ENCODE assay signal across 1 cellular context in the genomic region with DNA sequence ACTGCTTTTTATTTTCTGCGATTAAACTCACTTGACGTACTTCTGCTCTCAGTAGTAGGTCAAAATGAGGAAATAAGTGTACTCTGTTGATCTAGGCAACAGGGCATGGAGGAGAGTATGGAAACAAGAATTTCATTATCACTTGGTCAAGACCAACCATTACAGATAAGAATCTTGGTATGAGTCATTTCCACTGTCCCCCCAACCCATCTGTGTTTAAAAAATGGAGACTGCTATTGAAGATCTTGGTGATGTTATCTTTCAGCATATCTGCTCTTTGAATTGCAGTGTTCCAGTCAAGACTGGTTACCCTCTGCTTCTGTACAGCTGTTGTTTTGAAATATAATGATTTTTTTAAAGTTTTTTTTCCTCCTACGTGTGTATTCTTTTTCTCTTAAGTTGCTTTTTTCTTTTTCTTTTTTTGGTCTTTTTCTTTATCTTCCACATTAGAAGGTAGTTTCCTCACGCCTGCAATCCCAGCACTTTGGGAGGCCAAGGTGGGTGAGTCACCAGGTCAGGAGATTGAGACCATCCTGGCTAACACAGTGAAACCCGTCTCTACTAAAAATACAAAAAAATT.
TF ChIP-seq lines count a peak whose summit lies in the region.

No MANE protein-coding gene starts in this region.

TF ChIP-seq in HepG2, 621 proteins besides CTCF, POLR2A, EP300 and RAD21:
- TF ChIP-seq, protein P1, sequence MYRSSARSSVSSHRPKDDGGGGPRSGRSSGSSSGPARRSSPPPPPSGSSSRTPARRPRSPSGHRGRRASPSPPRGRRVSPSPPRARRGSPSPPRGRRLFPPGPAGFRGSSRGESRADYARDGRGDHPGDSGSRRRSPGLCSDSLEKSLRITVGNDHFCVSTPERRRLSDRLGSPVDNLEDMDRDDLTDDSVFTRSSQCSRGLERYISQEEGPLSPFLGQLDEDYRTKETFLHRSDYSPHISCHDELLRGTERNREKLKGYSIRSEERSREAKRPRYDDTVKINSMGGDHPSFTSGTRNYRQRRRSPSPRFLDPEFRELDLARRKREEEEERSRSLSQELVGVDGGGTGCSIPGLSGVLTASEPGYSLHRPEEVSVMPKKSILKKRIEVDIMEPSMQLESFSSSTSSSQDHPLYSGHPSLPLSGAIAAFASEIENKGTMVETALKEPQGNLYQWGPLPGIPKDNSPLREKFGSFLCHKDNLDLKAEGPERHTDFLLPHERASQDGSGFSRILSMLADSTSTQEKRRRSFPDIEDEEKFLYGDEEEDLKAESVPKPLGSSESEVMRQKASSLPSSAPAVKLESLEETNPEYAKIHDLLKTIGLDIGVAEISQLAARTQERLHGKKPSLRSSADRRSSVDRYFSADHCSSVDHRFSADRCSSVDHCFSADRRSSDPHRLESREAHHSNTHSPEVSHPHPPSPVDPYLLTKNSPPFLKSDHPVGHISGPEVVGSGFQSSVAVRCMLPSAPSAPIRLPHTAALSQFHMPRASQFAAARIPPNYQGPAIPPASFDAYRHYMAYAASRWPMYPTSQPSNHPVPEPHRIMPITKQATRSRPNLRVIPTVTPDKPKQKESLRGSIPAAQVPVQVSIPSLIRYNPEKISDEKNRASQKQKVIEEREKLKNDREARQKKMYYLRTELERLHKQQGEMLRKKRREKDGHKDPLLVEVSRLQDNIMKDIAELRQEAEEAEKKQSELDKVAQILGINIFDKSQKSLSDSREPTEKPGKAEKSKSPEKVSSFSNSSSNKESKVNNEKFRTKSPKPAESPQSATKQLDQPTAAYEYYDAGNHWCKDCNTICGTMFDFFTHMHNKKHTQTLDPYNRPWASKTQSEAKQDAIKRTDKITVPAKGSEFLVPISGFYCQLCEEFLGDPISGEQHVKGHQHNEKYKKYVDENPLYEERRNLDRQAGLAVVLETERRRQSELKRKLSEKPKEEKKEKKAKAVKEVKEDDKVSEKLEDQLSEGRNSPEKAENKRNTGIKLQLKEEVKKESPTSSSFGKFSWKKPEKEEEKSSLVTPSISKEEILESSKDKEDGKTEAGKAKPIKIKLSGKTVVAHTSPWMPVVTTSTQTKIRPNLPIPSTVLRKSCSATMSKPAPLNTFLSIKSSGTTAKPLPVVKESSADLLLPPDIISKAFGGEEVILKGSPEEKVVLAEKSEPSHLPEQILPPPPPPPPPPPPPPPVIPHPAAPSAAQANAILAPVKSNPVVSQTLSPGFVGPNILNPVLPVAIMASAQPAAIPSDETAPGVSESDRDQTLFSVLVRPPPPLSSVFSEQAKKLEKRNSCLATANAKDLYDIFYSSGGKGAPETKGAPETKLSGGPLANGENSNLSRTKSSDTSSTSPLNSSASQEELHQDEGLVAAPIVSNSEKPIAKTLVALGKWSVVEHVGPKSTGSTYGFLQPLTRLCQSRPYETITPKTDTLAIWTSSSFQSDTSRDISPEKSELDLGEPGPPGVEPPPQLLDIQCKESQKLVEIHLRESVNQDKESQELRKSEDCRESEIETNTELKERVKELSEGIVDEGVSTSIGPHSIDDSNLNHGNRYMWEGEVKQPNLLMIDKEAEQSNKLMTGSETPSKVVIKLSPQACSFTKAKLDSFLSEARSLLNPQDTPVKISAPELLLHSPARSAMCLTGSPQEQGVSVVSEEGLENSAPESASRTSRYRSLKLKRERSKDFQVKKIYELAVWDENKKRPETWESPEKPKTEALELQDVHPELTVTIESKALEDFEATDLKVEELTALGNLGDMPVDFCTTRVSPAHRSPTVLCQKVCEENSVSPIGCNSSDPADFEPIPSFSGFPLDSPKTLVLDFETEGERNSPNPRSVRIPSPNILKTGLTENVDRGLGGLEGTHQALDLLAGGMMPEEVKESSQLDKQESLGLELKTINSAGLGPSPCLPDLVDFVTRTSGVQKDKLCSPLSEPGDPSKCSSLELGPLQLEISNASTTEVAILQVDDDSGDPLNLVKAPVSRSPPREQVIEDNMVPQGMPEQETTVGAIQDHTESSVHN (CRISPR knock-in tag; IDR thresholded peaks at IDR 0.05) = no peak
- no peak for TF ChIP-seq SOX6 (IDR thresholded peaks at IDR 0.05)
- TF ChIP-seq SOX6 (CRISPR knock-in tag; IDR thresholded peaks at IDR 0.05) = peak; percentile 14; the same call in 1 of the 2 replicates
- TF ChIP-seq ZBTB37 (CRISPR knock-in tag; IDR thresholded peaks at IDR 0.05) = no peak
- TF ChIP-seq SOX13 (IDR thresholded peaks at IDR 0.05) = no peak
- peak in 1 of 2 experiments; percentile 21; a peak in 1 of 4 replicates for TF ChIP-seq SOX13 (CRISPR knock-in tag; conservative IDR thresholded peaks at IDR 0.05 in 1 of 2, IDR thresholded peaks at IDR 0.05 in 1 of 2)
- no peak for TF ChIP-seq DNMT1 (CRISPR knock-in tag; IDR thresholded peaks at IDR 0.05)
- peak; percentile 84 for TF ChIP-seq PPARG (CRISPR knock-in tag; conservative IDR thresholded peaks at IDR 0.05)
- TF ChIP-seq, protein P2, sequence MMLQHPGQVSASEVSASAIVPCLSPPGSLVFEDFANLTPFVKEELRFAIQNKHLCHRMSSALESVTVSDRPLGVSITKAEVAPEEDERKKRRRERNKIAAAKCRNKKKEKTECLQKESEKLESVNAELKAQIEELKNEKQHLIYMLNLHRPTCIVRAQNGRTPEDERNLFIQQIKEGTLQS (CRISPR knock-in tag; IDR thresholded peaks at IDR 0.05) = peak; percentile 52; the same call in 1 of the 2 replicates
- TF ChIP-seq SIN3B (IDR thresholded peaks at IDR 0.05; ENCODE audit: low read length) = no peak
- no peak for TF ChIP-seq ZNF556 (CRISPR knock-in tag; IDR thresholded peaks at IDR 0.05; ENCODE audit: borderline replicate concordance)
- peak; percentile 58; the same call in 1 of the 2 replicates for TF ChIP-seq FOSL1 (CRISPR knock-in tag; IDR thresholded peaks at IDR 0.05; ENCODE audit: borderline replicate concordance)
- peak; percentile 66; the same call in 1 of the 2 replicates for TF ChIP-seq ELF3 (CRISPR knock-in tag; IDR thresholded peaks at IDR 0.05)
- TF ChIP-seq MXI1 (IDR thresholded peaks at IDR 0.05; ENCODE audit: borderline replicate concordance, low read depth, low read length) = no peak
- TF ChIP-seq RBAK (CRISPR knock-in tag; IDR thresholded peaks at IDR 0.05) = no peak
- TF ChIP-seq, protein P3, sequence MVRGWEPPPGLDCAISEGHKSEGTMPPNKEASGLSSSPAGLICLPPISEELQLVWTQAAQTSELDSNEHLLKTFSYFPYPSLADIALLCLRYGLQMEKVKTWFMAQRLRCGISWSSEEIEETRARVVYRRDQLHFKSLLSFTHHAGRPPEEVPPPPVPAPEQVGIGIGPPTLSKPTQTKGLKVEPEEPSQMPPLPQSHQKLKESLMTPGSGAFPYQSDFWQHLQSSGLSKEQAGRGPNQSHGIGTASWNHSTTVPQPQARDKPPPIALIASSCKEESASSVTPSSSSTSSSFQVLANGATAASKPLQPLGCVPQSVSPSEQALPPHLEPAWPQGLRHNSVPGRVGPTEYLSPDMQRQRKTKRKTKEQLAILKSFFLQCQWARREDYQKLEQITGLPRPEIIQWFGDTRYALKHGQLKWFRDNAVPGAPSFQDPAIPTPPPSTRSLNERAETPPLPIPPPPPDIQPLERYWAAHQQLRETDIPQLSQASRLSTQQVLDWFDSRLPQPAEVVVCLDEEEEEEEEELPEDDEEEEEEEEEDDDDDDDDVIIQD (CRISPR knock-in tag; IDR thresholded peaks at IDR 0.05; ENCODE audit: low read depth) = peak; percentile 47; the same call in 1 of the 2 replicates
- TF ChIP-seq TRIM22 (IDR thresholded peaks at IDR 0.05) = no peak
- TF ChIP-seq ASH2L (IDR thresholded peaks at IDR 0.05; ENCODE audit: insufficient read length, low read depth, low read length) = no peak
- TF ChIP-seq MAFF (IDR thresholded peaks at IDR 0.05; ENCODE audit: low read depth, low read length) = no peak
- peak; percentile 17; the same call in 1 of the 2 replicates for TF ChIP-seq ZNF644 (CRISPR knock-in tag; IDR thresholded peaks at IDR 0.05; ENCODE audit: low read depth)
- TF ChIP-seq HOXA5 (CRISPR knock-in tag; IDR thresholded peaks at IDR 0.05) = no peak
- TF ChIP-seq SAP130 (CRISPR knock-in tag; IDR thresholded peaks at IDR 0.05; ENCODE audit: low read depth) = peak; percentile 40; the same call in 1 of the 2 replicates
- no peak for TF ChIP-seq ZSCAN30 (CRISPR knock-in tag; IDR thresholded peaks at IDR 0.05)
- TF ChIP-seq FOSL2 (CRISPR knock-in tag; IDR thresholded peaks at IDR 0.05) = peak; percentile 64
- TF ChIP-seq ZSCAN29 (CRISPR knock-in tag; conservative IDR thresholded peaks at IDR 0.05) = no peak
- TF ChIP-seq RCOR2 (CRISPR knock-in tag; IDR thresholded peaks at IDR 0.05) = peak; percentile 39; the same call in 1 of the 2 replicates
- TF ChIP-seq FOXA1 (IDR thresholded peaks at IDR 0.05) = no peak
- TF ChIP-seq FOXA1 (CRISPR knock-in tag; IDR thresholded peaks at IDR 0.05) = 0 out of 2 replicates have a peak, but pooled peaks have one; percentile 16
- TF ChIP-seq REL (CRISPR knock-in tag; conservative IDR thresholded peaks at IDR 0.05) = no peak
- TF ChIP-seq ZNF335 (CRISPR knock-in tag; IDR thresholded peaks at IDR 0.05) = peak; percentile 32; the same call in 1 of the 2 replicates
- no peak for TF ChIP-seq TIGD3 (CRISPR knock-in tag; IDR thresholded peaks at IDR 0.05; ENCODE audit: borderline replicate concordance)
- no peak for TF ChIP-seq BRCA1 (CRISPR knock-in tag; IDR thresholded peaks at IDR 0.05)
- TF ChIP-seq, protein P4, sequence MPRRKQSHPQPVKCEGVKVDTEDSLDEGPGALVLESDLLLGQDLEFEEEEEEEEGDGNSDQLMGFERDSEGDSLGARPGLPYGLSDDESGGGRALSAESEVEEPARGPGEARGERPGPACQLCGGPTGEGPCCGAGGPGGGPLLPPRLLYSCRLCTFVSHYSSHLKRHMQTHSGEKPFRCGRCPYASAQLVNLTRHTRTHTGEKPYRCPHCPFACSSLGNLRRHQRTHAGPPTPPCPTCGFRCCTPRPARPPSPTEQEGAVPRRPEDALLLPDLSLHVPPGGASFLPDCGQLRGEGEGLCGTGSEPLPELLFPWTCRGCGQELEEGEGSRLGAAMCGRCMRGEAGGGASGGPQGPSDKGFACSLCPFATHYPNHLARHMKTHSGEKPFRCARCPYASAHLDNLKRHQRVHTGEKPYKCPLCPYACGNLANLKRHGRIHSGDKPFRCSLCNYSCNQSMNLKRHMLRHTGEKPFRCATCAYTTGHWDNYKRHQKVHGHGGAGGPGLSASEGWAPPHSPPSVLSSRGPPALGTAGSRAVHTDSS (CRISPR knock-in tag; conservative IDR thresholded peaks at IDR 0.05) = no peak
- TF ChIP-seq ELF4 (CRISPR knock-in tag; IDR thresholded peaks at IDR 0.05; ENCODE audit: borderline replicate concordance) = no peak
- no peak for TF ChIP-seq SALL1 (CRISPR knock-in tag; IDR thresholded peaks at IDR 0.05)
- TF ChIP-seq ZNF83 (CRISPR knock-in tag; IDR thresholded peaks at IDR 0.05; ENCODE audit: borderline replicate concordance) = no peak
- TF ChIP-seq AGO1 (IDR thresholded peaks at IDR 0.05; ENCODE audit: low read depth, low read length, poor library complexity, severe bottlenecking) = no peak
- TF ChIP-seq, protein P5, sequence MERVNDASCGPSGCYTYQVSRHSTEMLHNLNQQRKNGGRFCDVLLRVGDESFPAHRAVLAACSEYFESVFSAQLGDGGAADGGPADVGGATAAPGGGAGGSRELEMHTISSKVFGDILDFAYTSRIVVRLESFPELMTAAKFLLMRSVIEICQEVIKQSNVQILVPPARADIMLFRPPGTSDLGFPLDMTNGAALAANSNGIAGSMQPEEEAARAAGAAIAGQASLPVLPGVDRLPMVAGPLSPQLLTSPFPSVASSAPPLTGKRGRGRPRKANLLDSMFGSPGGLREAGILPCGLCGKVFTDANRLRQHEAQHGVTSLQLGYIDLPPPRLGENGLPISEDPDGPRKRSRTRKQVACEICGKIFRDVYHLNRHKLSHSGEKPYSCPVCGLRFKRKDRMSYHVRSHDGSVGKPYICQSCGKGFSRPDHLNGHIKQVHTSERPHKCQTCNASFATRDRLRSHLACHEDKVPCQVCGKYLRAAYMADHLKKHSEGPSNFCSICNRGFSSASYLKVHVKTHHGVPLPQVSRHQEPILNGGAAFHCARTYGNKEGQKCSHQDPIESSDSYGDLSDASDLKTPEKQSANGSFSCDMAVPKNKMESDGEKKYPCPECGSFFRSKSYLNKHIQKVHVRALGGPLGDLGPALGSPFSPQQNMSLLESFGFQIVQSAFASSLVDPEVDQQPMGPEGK (CRISPR knock-in tag; IDR thresholded peaks at IDR 0.05) = 0 out of 2 replicates have a peak, but pooled peaks have one; percentile 11
- peak; percentile 18; the same call in 1 of the 2 replicates for TF ChIP-seq SOX5 (CRISPR knock-in tag; IDR thresholded peaks at IDR 0.05; ENCODE audit: borderline replicate concordance)
- 0 out of 2 replicates have a peak, but pooled peaks have one; percentile 17 for TF ChIP-seq CREM (IDR thresholded peaks at IDR 0.05)
- TF ChIP-seq CREM (CRISPR knock-in tag; IDR thresholded peaks at IDR 0.05) = no peak
